Comparison of ENCODE assay signal across 8 cellular contexts in genomic region chr22:35842954-35843353, GRCh38.
DNase-seq lines count a peak whose midpoint lies in the region; ATAC-seq, FAIRE-seq and TF ChIP-seq lines count a peak whose summit lies in the region.

No MANE protein-coding gene starts in this region.

- H3K27ac ChIP-seq in ovary = no peak overlapping the region

- TF ChIP-seq CTCF in foreskin fibroblast (IDR thresholded peaks at IDR 0.05; ENCODE audit: low read depth, low read length) (peak; percentile 60), ovary (IDR thresholded peaks at IDR 0.05) (no peak)

- ATAC-seq in HG03571 (IDR thresholded peaks at IDR 0.05; ENCODE audit: unreplicated experiment) (no peak), GM19324 (IDR thresholded peaks at IDR 0.05; ENCODE audit: low FRiP score, unreplicated experiment) (no peak)

- H3K4me3 ChIP-seq in foreskin fibroblast (ENCODE audit: low read depth in 1 of 2, low read length in 2 of 2) = no peak overlapping the region
- no peak overlapping the region for H3K4me3 ChIP-seq in ovary

- peak; percentile 77 for DNase-seq in ACHN
- DNase-seq in H54 (ENCODE audit: insufficient read length, low spot score) = no peak
- DNase-seq in SK-MEL-5 (ENCODE audit: low read depth, low spot score) = peak; percentile 82
- peak; percentile 38 to 73 for DNase-seq in foreskin fibroblast
- peak; percentile 15 for DNase-seq in smooth muscle cell of the brain vasculature (ENCODE audit: low read depth, low spot score)
- DNase-seq in ovary = no peak

- FAIRE-seq in H54 (lab: Jason Lieb, UNC) = peak; percentile 60

- no peak for TF ChIP-seq EP300 in ovary (IDR thresholded peaks at IDR 0.05)

- H3K27me3 ChIP-seq in ovary = no peaks in the 10 kb centered on the region

- no peaks in the 10 kb centered on the region for H3K9me3 ChIP-seq in ovary

- no peaks in the 10 kb centered on the region for H3K4me1 ChIP-seq in ovary (ENCODE audit: insufficient read depth)

- H3K36me3 ChIP-seq in ovary = no peaks in the 10 kb centered on the region

- in situ Hi-C loops in ACHN (cut with HindIII; ENCODE audit: low pct_ligation_motif_present, low pct_unique_long_range_greater_than_20kb, low sequenced_read_pairs) (no loop called here), SK-MEL-5 (cut with HindIII; ENCODE audit: low pct_unique_long_range_greater_than_20kb, low sequenced_read_pairs) (no loop called here)

- 60 to 79% (median 60%) methylated on average over 2 of the region's 2 CpGs for WGBS in ovary, 3 donors

- intact Hi-C loops in ovary (cut with DNase I) = loop anchor here in 2 of 4 donors (10.0 kb wide), 2 partner anchors 52 to 62 kb away; no protein-coding TSS in a partner anchor

- no peak for TF ChIP-seq POLR2A in H54 (IDR thresholded peaks at IDR 0.05; ENCODE audit: low read depth, low read length)
- TF ChIP-seq POLR2A in ovary (IDR thresholded peaks at IDR 0.05) = no peak

Comparison
In these comparisons a context has a peak if more than half of its experiments do, and no peak if none do; other contexts are left out.
1. DNase-seq: peak in ACHN (single experiment), SK-MEL-5 (single experiment), foreskin fibroblast (2 of 2) and smooth muscle cell of the brain vasculature (single experiment); none in H54 (single experiment) and ovary (0 of 5).